ENCODE assay signal across 17 cellular contexts in genomic region chr5:153658151-153658550, GRCh38.
A peak's percentile ranks its signal among the peaks of the same experiment; 100 is the strongest.
DNase-seq lines count a peak whose midpoint lies in the region; ATAC-seq and TF ChIP-seq lines count a peak whose summit lies in the region.
"Had no signal": no experiment of that assay in that cellular context is flagged by ENCODE, and none has a peak within 500 bp of the region (broad histone marks: within the 10 kb centered on the region; RNA-seq: fewer than 3 reads in every experiment).

No MANE protein-coding gene starts in this region.

- ATAC-seq in GM19023 (IDR thresholded peaks at IDR 0.05; ENCODE audit: unreplicated experiment) (no peak), HG03432 (IDR thresholded peaks at IDR 0.05; ENCODE audit: unreplicated experiment) (no peak), HG02759 (IDR thresholded peaks at IDR 0.05; ENCODE audit: unreplicated experiment) (no peak)
- ATAC-seq: CD8-positive, alpha-beta T cell; HepG2 had no signal

- no peaks in the 10 kb centered on the region for H3K36me3 ChIP-seq in endodermal cell (ENCODE audit: control insufficient read depth, insufficient read depth, low read length)
- H3K36me3 ChIP-seq in smooth muscle cell (ENCODE audit: low read depth): no peaks in the 10 kb centered on the region
- H3K36me3 ChIP-seq: BLaER1 had no signal

- H4K20me1 ChIP-seq in smooth muscle cell (ENCODE audit: low read depth): no peaks in the 10 kb centered on the region
- H4K20me1 ChIP-seq: BLaER1 had no signal

- H3K4me2 ChIP-seq in smooth muscle cell: peak overlapping the region; percentile 18
- H3K4me2 ChIP-seq: BLaER1, KMS-11, PC-9 had no signal

- H3K9me3 ChIP-seq in endodermal cell (ENCODE audit: control insufficient read depth, low read length) (no peaks in the 10 kb centered on the region), smooth muscle cell (replicated peaks; ENCODE audit: low read depth) (no peaks in the 10 kb centered on the region)
- H3K9me3 ChIP-seq: BLaER1 had no signal

- no peak overlapping the region for H3K27ac Mint-ChIP-seq in endodermal cell
- H3K27ac Mint-ChIP-seq: CD8-positive, alpha-beta T cell had no signal

- H3K27ac ChIP-seq in endodermal cell (ENCODE audit: low read depth, low read length): peak overlapping the region; percentile 84
- peak overlapping the region; percentile 18 for H3K27ac ChIP-seq in smooth muscle cell (ENCODE audit: low read depth)
- H3K27ac ChIP-seq: BLaER1, KMS-11, PC-9 had no signal

- DNase-seq in NCI-H82 (lab: John Stamatoyannopoulos, UW) (peak; percentile 28), NCI-H82 treated with DMSO at 0.1 percent for 48 hours (lab: John Stamatoyannopoulos, UW; ENCODE audit: unreplicated experiment) (no peak), NCI-H748 (lab: John Stamatoyannopoulos, UW; ENCODE audit: unreplicated experiment) (peak; percentile 89), endodermal cell (no peak), smooth muscle cell (lab: John Stamatoyannopoulos, UW; ENCODE audit: unreplicated experiment) (no peak)
- DNase-seq: CD8-positive, alpha-beta T cell; DMS79 treated with DMSO at 0.1 percent for 48 hours; GF-D8; NCI-H1694; NCI-H774; PC-9 had no signal

- H3K27me3 ChIP-seq in endodermal cell (ENCODE audit: control insufficient read depth, insufficient read depth, low read length, poor library complexity, severe bottlenecking): no peaks in the 10 kb centered on the region
- H3K27me3 ChIP-seq in smooth muscle cell (ENCODE audit: low read depth): no peaks in the 10 kb centered on the region
- H3K27me3 ChIP-seq: BLaER1 had no signal

- no peaks in the 10 kb centered on the region for H3K79me2 ChIP-seq in smooth muscle cell (ENCODE audit: low read depth)

- TF ChIP-seq CTCF in endodermal cell (conservative IDR thresholded peaks at IDR 0.05): no peak
- TF ChIP-seq CTCF in smooth muscle cell (IDR thresholded peaks at IDR 0.05; ENCODE audit: borderline replicate concordance, insufficient read depth, poor library complexity, severe bottlenecking): no peak

- no peaks in the 10 kb centered on the region for H3K9me3 Mint-ChIP-seq in endodermal cell

- WGBS in endodermal cell (ENCODE audit: insufficient coverage in 1 of 2, insufficient read length in 1 of 2), 2 experiments: 57% methylated on average over 1 of the region's 1 CpG; no CpG with 5 or more reads in 1 of the 2 experiments
- WGBS in smooth muscle cell (ENCODE audit: low lambda C conversion rate): 73% methylated on average over 1 of the region's 1 CpG

- peaks cover 11% of the 10 kb centered on the region for H3F3A ChIP-seq in smooth muscle cell (ENCODE audit: low read depth)

- peaks cover 14% of the 10 kb centered on the region for H3K4me1 Mint-ChIP-seq in endodermal cell

- H3K36me3 Mint-ChIP-seq in endodermal cell (ENCODE audit: low read depth): no peaks in the 10 kb centered on the region
- H3K36me3 Mint-ChIP-seq: CD8-positive, alpha-beta T cell had no signal

- H3K4me3 ChIP-seq in endodermal cell (ENCODE audit: low read length) (no peak overlapping the region), smooth muscle cell (no peak overlapping the region)
- H3K4me3 ChIP-seq: BLaER1, PC-9 had no signal

- H3K9ac ChIP-seq in endodermal cell (ENCODE audit: extremely low read depth, low read length, poor library complexity, severe bottlenecking): no peak overlapping the region
- no peak overlapping the region for H3K9ac ChIP-seq in smooth muscle cell (ENCODE audit: low read depth)
- H3K9ac ChIP-seq: BLaER1, KMS-11 had no signal

- no peak overlapping the region for H3K4me3 Mint-ChIP-seq in endodermal cell
- H3K4me3 Mint-ChIP-seq: CD8-positive, alpha-beta T cell had no signal

- H2AFZ ChIP-seq in smooth muscle cell (ENCODE audit: low read depth): no peak overlapping the region
- H2AFZ ChIP-seq: PC-9 had no signal

- H3K27me3 Mint-ChIP-seq in endodermal cell (ENCODE audit: insufficient read depth): no peaks in the 10 kb centered on the region

- H3K4me1 ChIP-seq in endodermal cell (ENCODE audit: control insufficient read depth, insufficient read depth, low read length) (no peaks in the 10 kb centered on the region), smooth muscle cell (ENCODE audit: low read depth) (peaks cover 32% of the 10 kb centered on the region)
- H3K4me1 ChIP-seq: BLaER1 had no signal

Comparison
In these comparisons a context has a peak if more than half of its experiments do, and no peak if none do; other contexts are left out.
1. DNase-seq: peak in NCI-H82 (single experiment) and NCI-H748 (single experiment); none in NCI-H82 treated with DMSO at 0.1 percent for 48 hours (single experiment), endodermal cell (single experiment) and smooth muscle cell (single experiment).